11 cellular contexts compared by ENCODE assay signal in the genomic region with DNA sequence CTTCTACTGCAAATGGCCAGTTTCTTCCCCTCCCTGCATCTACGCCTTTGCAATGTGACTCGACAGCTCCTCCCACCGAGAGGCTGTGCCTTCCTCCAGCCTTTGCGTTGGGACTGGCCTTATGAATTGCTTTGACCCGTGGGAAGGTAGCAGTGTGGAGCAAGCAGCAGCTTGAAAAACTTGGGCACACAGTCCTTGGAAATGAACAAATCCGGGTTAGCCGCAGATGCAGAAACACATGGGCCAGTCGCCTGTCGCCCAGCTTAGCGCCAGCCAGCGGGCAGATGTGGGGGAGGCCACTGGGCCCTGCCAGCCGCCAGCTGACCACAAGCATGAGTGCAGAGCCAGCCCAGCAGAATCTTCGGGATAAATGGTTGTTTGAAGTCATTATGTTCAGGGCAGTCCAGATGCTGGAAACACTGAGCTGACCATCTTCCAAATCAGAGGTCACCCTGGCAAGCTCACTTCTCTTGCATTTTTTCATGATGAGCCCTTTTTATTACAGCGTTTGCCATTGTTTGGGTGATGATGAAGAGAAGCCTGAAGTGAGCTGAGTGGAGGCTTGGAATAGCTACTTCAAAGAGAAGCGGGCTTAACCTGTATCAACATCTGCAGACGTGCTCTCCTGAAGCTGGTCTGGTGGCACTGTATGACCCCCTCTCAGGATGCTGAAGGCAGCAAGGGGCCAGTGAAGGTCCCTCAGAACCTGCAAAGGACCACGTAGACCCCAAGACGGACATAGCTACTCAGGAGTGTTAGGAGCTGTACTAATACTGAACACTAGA. TPM values are rescaled to one million over a fixed set of nuclear protein-coding genes. Genes with fewer than 3 reads are reported as not detected.
A peak's percentile ranks its signal among the peaks of the same experiment; 100 is the strongest.
DNase-seq lines count a peak whose midpoint lies in the region; TF ChIP-seq lines count a peak whose summit lies in the region.
"Had no signal": no experiment of that assay in that cellular context is flagged by ENCODE, and none has a peak within 500 bp of the region (broad histone marks: within the 10 kb centered on the region; RNA-seq: fewer than 3 reads in every experiment).

No MANE protein-coding gene starts in this region.

- H3K36me3 Mint-ChIP-seq in type B pancreatic cell: peaks cover 26% of the 10 kb centered on the region

- H3K4me1 ChIP-seq in stomach: peaks cover 4 to 13% (median 6%) of the 10 kb centered on the region in 4 donors
- H3K4me1 ChIP-seq: adrenal gland had no signal

- H3K27ac ChIP-seq in stomach: peak overlapping the region in 4 of 5 donors; percentile 43 to 68 (median 64)

- H3K27ac Mint-ChIP-seq in type B pancreatic cell: no peak overlapping the region

- intact Hi-C loops in stomach (cut with DNase I; ENCODE audit: low total_unique reads): no loop called here

- H3K9me3 Mint-ChIP-seq in type B pancreatic cell: no peaks in the 10 kb centered on the region

- TF ChIP-seq EP300 in stomach (IDR thresholded peaks at IDR 0.05): no peak

- no peaks in the 10 kb centered on the region for H3K27me3 Mint-ChIP-seq in type B pancreatic cell

- peaks cover 23 to 38% (median 38%) of the 10 kb centered on the region in 4 donors for H3K36me3 ChIP-seq in stomach

- no peak overlapping the region for H3K4me3 ChIP-seq in stomach
- H3K4me3 ChIP-seq: adrenal gland had no signal

- 56 to 64% (median 59%) methylated on average over 17 to 18 of the region's 18 CpGs for whole genome bisulfite sequencing in stomach, 5 donors

- no peak overlapping the region for H3K4me3 Mint-ChIP-seq in type B pancreatic cell

- no peak for TF ChIP-seq POLR2A in stomach (IDR thresholded peaks at IDR 0.05)

- DNase-seq in H4 (ENCODE audit: low spot score) (peak; percentile 34), astrocyte of the hippocampus (ENCODE audit: low read depth, low spot score) (peak; percentile 70), hypothalamus (lab: John Stamatoyannopoulos, UW) (peak in 31 of 51 donors; percentile 16 to 73 (median 45)), stomach (no peak), SKM-1 treated with dmso at 0.1 percent for 144 hours (lab: John Stamatoyannopoulos, UW; ENCODE audit: unreplicated experiment) (no peak), type B pancreatic cell (ENCODE audit: extremely low spot score, unreplicated experiment) (no peak), NCI-H2081 treated with DMSO at 0.1 percent for 48 hours (lab: John Stamatoyannopoulos, UW) (no peak)
- no peak for DNase-seq in stimulated activated CD4-positive, alpha-beta T cell treated with anti-CD3 and anti-CD28 coated beads, Interleukin-2, amount 100 ng/mL, for 24 hours
- DNase-seq: kidney; stimulated activated CD4-positive, alpha-beta T cell treated with anti-CD3 and anti-CD28 coated beads, Interleukin-4, amount 100 ng/mL, for 4 hours had no signal

- no peaks in the 10 kb centered on the region for H3K4me1 Mint-ChIP-seq in type B pancreatic cell (ENCODE audit: unreplicated experiment)

- H3K9me3 ChIP-seq in stomach: no peaks in the 10 kb centered on the region
- H3K9me3 ChIP-seq: adrenal gland had no signal

- TF ChIP-seq CTCF in stomach (IDR thresholded peaks at IDR 0.05) (no peak), type B pancreatic cell (conservative IDR thresholded peaks at IDR 0.05) (no peak)

- no peaks in the 10 kb centered on the region for H3K27me3 ChIP-seq in stomach
- H3K27me3 ChIP-seq: adrenal gland had no signal

RNA-seq across cellular contexts. Expression of a gene that starts 9.8 kb away (rescaled TPM):
- total RNA-seq in H4 (2014; rRNA removed; shearing (Covaris generic)): 67.4 and 68.3 TPM in 2 replicates
- total RNA-seq in stomach (100 to 1,000 TPM in 1 of 5 donors, 10 to 100 TPM in 4; 71.7 to 184 (median 86.9) TPM), type B pancreatic cell (ENCODE audit: low replicate concordance) (47.2 and 74.3 TPM in 2 replicates)
- 10 to 100 TPM; 37.4 to 67.2 (median 62.9) TPM for polyA plus RNA-seq in stomach

RNA-seq across cellular contexts. Expression of a gene that starts 15.7 kb away (rescaled TPM):
- total RNA-seq in H4 (2014; rRNA removed; shearing (Covaris generic)): 18.1 and 22.5 TPM in 2 replicates
- 10 to 100 TPM; 20.7 to 57.1 (median 35.1) TPM for total RNA-seq in stomach
- polyA plus RNA-seq in stomach: 10 to 100 TPM in 1 of 3 donors, 1 to 10 TPM in 2; 4.7 to 11.8 (median 9.0) TPM
- 18.4 and 43.0 TPM in 2 replicates for total RNA-seq in type B pancreatic cell (ENCODE audit: low replicate concordance)

RNA-seq across cellular contexts. Expression of a gene that starts 27.5 kb away (rescaled TPM):
- 22.0 and 36.3 TPM in 2 replicates for total RNA-seq in H4 (2014; rRNA removed; shearing (Covaris generic))
- total RNA-seq in stomach (10 to 100 TPM in 4 of 5 donors, 1 to 10 TPM in 1; 3.5 to 75.6 (median 32.1) TPM), type B pancreatic cell (ENCODE audit: low replicate concordance) (72.6 and 80.3 TPM in 2 replicates)
- 10 to 100 TPM; 58.9 to 61.7 (median 59.1) TPM for polyA plus RNA-seq in stomach

Comparison
In these comparisons a context has a peak if more than half of its experiments do, and no peak if none do; other contexts are left out.
1. DNase-seq: peak in H4 (single experiment), astrocyte of the hippocampus (single experiment) and hypothalamus (31 of 51); none in stomach (single experiment), SKM-1 treated with dmso at 0.1 percent for 144 hours (single experiment), type B pancreatic cell (single experiment), stimulated activated CD4-positive, alpha-beta T cell treated with anti-CD3 and anti-CD28 coated beads, Interleukin-2, amount 100 ng/mL, for 24 hours (0 of 2) and NCI-H2081 treated with DMSO at 0.1 percent for 48 hours (single experiment).